ENCODE assay signal across 8 cellular contexts in the genomic region with DNA sequence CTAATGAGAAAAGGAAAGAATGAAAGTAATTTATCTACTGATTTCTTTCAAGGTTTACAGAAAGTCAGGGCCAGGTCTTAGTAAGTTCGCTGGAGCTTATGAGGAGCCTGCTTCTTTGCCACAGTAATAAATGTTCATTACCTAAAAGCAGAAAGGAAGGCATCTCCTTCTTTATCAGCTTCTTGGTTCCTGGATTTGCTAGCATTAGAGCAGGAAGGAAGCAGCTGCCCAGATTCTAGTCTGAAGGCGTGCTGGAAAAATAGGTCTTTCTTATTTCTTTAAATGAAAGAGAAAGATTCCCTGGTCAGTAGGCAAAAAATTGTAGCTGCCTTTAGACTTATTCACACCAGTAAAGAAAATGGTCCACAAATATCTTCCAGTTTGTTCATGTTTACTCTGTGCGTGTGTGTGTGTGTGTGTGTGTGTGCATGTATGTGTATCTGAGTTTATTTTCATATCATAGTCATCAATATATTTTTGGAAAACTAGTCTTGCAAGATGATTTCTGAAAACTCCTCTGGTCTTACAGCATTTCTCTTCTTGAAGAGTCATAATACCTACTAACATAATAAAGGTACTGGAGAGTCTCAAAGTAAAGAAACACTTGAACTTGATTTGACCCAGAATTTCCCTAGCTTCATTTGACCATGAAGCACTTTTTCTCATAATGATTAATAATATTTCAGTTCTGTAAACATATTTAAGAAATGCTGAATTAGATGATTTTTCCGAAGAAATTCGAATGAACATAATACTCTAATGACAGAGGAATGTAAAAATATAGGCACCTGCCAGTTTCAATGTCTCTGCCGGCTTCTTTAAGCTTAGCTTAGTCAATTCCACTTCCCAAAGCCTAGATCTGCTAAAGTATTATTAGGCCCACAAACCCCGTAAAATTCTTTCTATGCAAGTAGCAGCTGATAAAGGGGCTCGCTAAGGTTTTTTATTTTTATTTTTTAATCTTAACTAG.
DNase-seq lines count a peak whose midpoint lies in the region; ATAC-seq and TF ChIP-seq lines count a peak whose summit lies in the region.

No MANE protein-coding gene starts in this region.

- H3K36me3 Mint-ChIP-seq in memory B cell: no peaks in the 10 kb centered on the region
- no peaks in the 10 kb centered on the region for H3K36me3 Mint-ChIP-seq in activated naive CD4-positive, alpha-beta T cell treated with anti-CD3 and anti-CD28 coated beads, Interleukin-2, amount 10 ng/mL, durations not matched to agents 7 days and 5 days

- H3K27ac ChIP-seq in DOHH2 (ENCODE audit: low read depth, low read length): no peak overlapping the region
- no peak overlapping the region for H3K27ac ChIP-seq in substantia nigra (ENCODE audit: low read depth, low read length, poor library complexity, severe bottlenecking)

- ATAC-seq in GM21723 (IDR thresholded peaks at IDR 0.05; ENCODE audit: unreplicated experiment) (peak; percentile 63), SK-N-SH treated with all-trans-retinoic acid at 6 μM for 48 hours (peak; percentile 10), memory B cell (ENCODE audit: low read depth) (peak; percentile 27)

- H3F3A ChIP-seq in DOHH2 (ENCODE audit: control insufficient read depth, insufficient read depth): no peaks in the 10 kb centered on the region

- H3K27me3 Mint-ChIP-seq in memory B cell: no peaks in the 10 kb centered on the region
- no peaks in the 10 kb centered on the region for H3K27me3 Mint-ChIP-seq in activated naive CD4-positive, alpha-beta T cell treated with anti-CD3 and anti-CD28 coated beads, Interleukin-2, amount 10 ng/mL, durations not matched to agents 7 days and 5 days

- no peaks in the 10 kb centered on the region for H3K27me3 ChIP-seq in DOHH2 (ENCODE audit: control insufficient read depth, low read length)

- peak overlapping the region; percentile 66 for H3K4me3 Mint-ChIP-seq in memory B cell
- H3K4me3 Mint-ChIP-seq in activated naive CD4-positive, alpha-beta T cell treated with anti-CD3 and anti-CD28 coated beads, Interleukin-2, amount 10 ng/mL, durations not matched to agents 7 days and 5 days: no peak overlapping the region

- peak overlapping the region; percentile 27 for H3K4me3 ChIP-seq in DOHH2 (ENCODE audit: low read length)

- peaks cover 22% of the 10 kb centered on the region for H3K4me1 ChIP-seq in DOHH2 (ENCODE audit: control insufficient read depth, low read length)

- no peaks in the 10 kb centered on the region for H3K9me3 ChIP-seq in DOHH2 (ENCODE audit: control insufficient read depth, insufficient read depth, low read length)

- no peaks in the 10 kb centered on the region for H3K9me2 ChIP-seq in DOHH2 (replicated peaks; ENCODE audit: control insufficient read depth, low read length)

- no peaks in the 10 kb centered on the region for H3K36me3 ChIP-seq in DOHH2 (ENCODE audit: control insufficient read depth, low read length)

- no peak for TF ChIP-seq CTCF in DOHH2 (IDR thresholded peaks at IDR 0.05; ENCODE audit: low read depth, low read length, poor library complexity, severe bottlenecking)

- CTCF ChIA-PET in activated naive CD4-positive, alpha-beta T cell treated with anti-CD3 and anti-CD28 coated beads, Interleukin-2, amount 10 ng/mL, durations not matched to agents 7 days and 5 days (lab: Charles Lee): interaction anchor here (0.8 kb wide), 1 partner anchor 46 kb away, joined by 3 read pairs; no protein-coding TSS in a partner anchor

- H3K9me3 Mint-ChIP-seq in memory B cell: peaks cover 1% of the 10 kb centered on the region
- no peaks in the 10 kb centered on the region for H3K9me3 Mint-ChIP-seq in activated naive CD4-positive, alpha-beta T cell treated with anti-CD3 and anti-CD28 coated beads, Interleukin-2, amount 10 ng/mL, durations not matched to agents 7 days and 5 days

- H3K4me2 ChIP-seq in DOHH2 (ENCODE audit: low read length): peak overlapping the region; percentile 57

- DNase-seq in memory B cell (ENCODE audit: low spot score in 2 of 2) (no peak), substantia nigra (lab: John Stamatoyannopoulos, UW) (no peak), NCI-H510A (lab: John Stamatoyannopoulos, UW) (no peak)
- DNase-seq in activated naive CD4-positive, alpha-beta T cell treated with anti-CD3 and anti-CD28 coated beads, Interleukin-2, amount 10 ng/mL, durations not matched to agents 7 days and 5 days: no peak
- DNase-seq in stimulated activated CD4-positive, alpha-beta T cell treated with anti-CD3 and anti-CD28 coated beads, Interleukin-1b, Interleukin-23, amount 100 ng/mL, for 48 hours: no peak

- no peaks in the 10 kb centered on the region for H3K79me2 ChIP-seq in DOHH2 (ENCODE audit: control insufficient read depth, low read length)

- no peaks in the 10 kb centered on the region for H4K20me1 ChIP-seq in DOHH2 (ENCODE audit: control insufficient read depth, insufficient read depth, low read depth, low read length)

- peaks cover 6% of the 10 kb centered on the region for H3K4me1 Mint-ChIP-seq in memory B cell
- peaks cover 7% of the 10 kb centered on the region for H3K4me1 Mint-ChIP-seq in activated naive CD4-positive, alpha-beta T cell treated with anti-CD3 and anti-CD28 coated beads, Interleukin-2, amount 10 ng/mL, durations not matched to agents 7 days and 5 days

- no peak overlapping the region for H3K27ac Mint-ChIP-seq in memory B cell
- H3K27ac Mint-ChIP-seq in activated naive CD4-positive, alpha-beta T cell treated with anti-CD3 and anti-CD28 coated beads, Interleukin-2, amount 10 ng/mL, durations not matched to agents 7 days and 5 days: no peak overlapping the region

TF ChIP-seq in SK-N-SH treated with all-trans-retinoic acid at 6 μM for 48 hours, 23 proteins besides CTCF, POLR2A, EP300 and RAD21:
- TF ChIP-seq TOX (CRISPR knock-in tag; IDR thresholded peaks at IDR 0.05; ENCODE audit: borderline replicate concordance) (no peak), BACH2 (CRISPR knock-in tag; IDR thresholded peaks at IDR 0.05; ENCODE audit: borderline replicate concordance) (no peak), ZNF70 (CRISPR knock-in tag; IDR thresholded peaks at IDR 0.05) (no peak), ZFP3 (CRISPR knock-in tag; IDR thresholded peaks at IDR 0.05) (peak; percentile 40; the same call in 1 of the 2 replicates)

Comparison
In these comparisons a context has a peak if more than half of its experiments do, and no peak if none do; other contexts are left out.
1. ATAC-seq: peak in every context shown above with its lines; median percentile 63 in GM21723; 27 in memory B cell; 10 in SK-N-SH treated with all-trans-retinoic acid at 6 μM for 48 hours.